23 cellular contexts compared by ENCODE assay signal in the genomic region with DNA sequence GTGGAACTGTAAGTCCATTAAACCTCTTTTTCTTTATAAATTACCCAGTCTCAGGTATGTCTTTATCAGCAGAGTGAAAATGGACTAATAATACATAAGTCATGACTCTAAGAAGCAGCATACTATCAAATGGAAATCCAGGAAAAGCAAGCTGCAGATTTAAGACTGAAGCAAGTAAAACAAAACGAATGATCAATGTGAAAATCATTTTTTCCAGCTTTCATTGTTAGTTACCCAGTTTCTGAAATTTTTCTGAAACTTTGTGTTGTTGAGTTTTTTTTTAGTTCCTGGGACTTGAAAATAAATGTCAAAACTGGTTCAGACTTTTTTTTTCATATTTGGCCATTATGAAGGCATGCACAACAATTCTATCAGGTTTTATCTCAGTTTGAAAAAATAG.
"Had no signal": no experiment of that assay in that cellular context is flagged by ENCODE, and none has a peak within 500 bp of the region (broad histone marks: within the 10 kb centered on the region; RNA-seq: fewer than 3 reads in every experiment).

No MANE protein-coding gene starts in this region.

- H3K36me3 ChIP-seq: breast epithelium had no signal

- H3K4me1 ChIP-seq: breast epithelium had no signal

- H3K27ac ChIP-seq: PC-9 had no signal

- ATAC-seq: activated CD8-positive, alpha-beta memory T cell treated with anti-CD3 and anti-CD28 coated beads, Interleukin-2, amount 10 ng/mL, durations not matched to agents 7 days and 5 days; WTC11 had no signal

- DNase-seq: activated CD4-positive, alpha-beta T cell treated with anti-CD3 and anti-CD28 coated beads for 48 hours; activated CD4-positive, alpha-beta T cell treated with anti-CD3 and anti-CD28 coated beads, Interleukin-2, amount 50 U/mL, for 48 hours; activated CD4-positive, CD25-positive, alpha-beta regulatory T cell treated with anti-CD3 and anti-CD28 coated beads, Interleukin-2, amount 50 U/mL, for 72 hours; activated CD8-positive, alpha-beta memory T cell treated with anti-CD3 and anti-CD28 coated beads, Interleukin-2, amount 10 ng/mL, durations not matched to agents 7 days and 5 days; activated effector memory CD4-positive, alpha-beta T cell treated with Interleukin-2 at 50 U/mL for 16 hours; activated naive CD4-positive, alpha-beta T cell; activated T-cell treated with anti-CD3 and anti-CD28 coated beads, Interleukin-2, amount 50 U/mL, for 24 hours; aorta; caudate nucleus; NCI-H1105; NCI-H1436; NCI-H1694 treated with DMSO at 0.1 percent for 48 hours; NCI-H2029 treated with DMSO at 0.1 percent for 48 hours; NCI-H510A treated with DMSO at 0.1 percent for 48 hours; NCI-H69; NK-92 treated with Interleukin-12 subunit alpha and Interleukin-12 subunit beta, amount 100 ng/mL, for 24 hours; PC-9; SHP77 treated with DMSO at 0.1 percent for 48 hours had no signal

- H3K36me3 Mint-ChIP-seq: activated CD8-positive, alpha-beta memory T cell treated with anti-CD3 and anti-CD28 coated beads, Interleukin-2, amount 10 ng/mL, durations not matched to agents 7 days and 5 days; activated naive CD4-positive, alpha-beta T cell treated with anti-CD3 and anti-CD28 coated beads, Interleukin-2, amount 50 U/mL, for 24 hours had no signal

- H3K4me3 Mint-ChIP-seq: activated CD8-positive, alpha-beta memory T cell treated with anti-CD3 and anti-CD28 coated beads, Interleukin-2, amount 10 ng/mL, durations not matched to agents 7 days and 5 days; activated naive CD4-positive, alpha-beta T cell treated with anti-CD3 and anti-CD28 coated beads, Interleukin-2, amount 50 U/mL, for 24 hours; activated T-cell treated with anti-CD3 and anti-CD28 coated beads, Interleukin-2, amount 50 U/mL, for 24 hours; activated T-helper 1 cell treated with anti-CD3 and anti-CD28 coated beads, Interleukin-12 subunit alpha, Interleukin-12 subunit beta, Interleukin-2, Interleukin-4 antibody, amounts not matched to agents 30 ng/mL and 10 ng/mL and 1 ng/mL, durations not matched to agents 14 hours and 24 hours and 36 hours; T-helper 1 cell treated with Interleukin-12 subunit alpha and Interleukin-12 subunit beta and Interleukin-4 antibody, amounts not matched to agents 30 μg/mL and 1 μg/mL, for 36 hours; WTC11 had no signal

- H3K9me3 ChIP-seq: breast epithelium had no signal

- H3K4me3 ChIP-seq: breast epithelium, PC-9 had no signal

- H3K4me1 Mint-ChIP-seq: activated CD8-positive, alpha-beta memory T cell treated with anti-CD3 and anti-CD28 coated beads, Interleukin-2, amount 10 ng/mL, durations not matched to agents 7 days and 5 days; activated naive CD4-positive, alpha-beta T cell treated with anti-CD3 and anti-CD28 coated beads, Interleukin-2, amount 50 U/mL, for 24 hours; WTC11 had no signal

- H3K27me3 ChIP-seq: breast epithelium had no signal

- H3K27me3 Mint-ChIP-seq: activated CD8-positive, alpha-beta memory T cell treated with anti-CD3 and anti-CD28 coated beads, Interleukin-2, amount 10 ng/mL, durations not matched to agents 7 days and 5 days; activated naive CD4-positive, alpha-beta T cell treated with anti-CD3 and anti-CD28 coated beads, Interleukin-2, amount 50 U/mL, for 24 hours; activated T-cell treated with anti-CD3 and anti-CD28 coated beads, Interleukin-2, amount 50 U/mL, for 24 hours had no signal

- H3K9me3 Mint-ChIP-seq: activated naive CD4-positive, alpha-beta T cell treated with anti-CD3 and anti-CD28 coated beads, Interleukin-2, amount 50 U/mL, for 24 hours; T-helper 1 cell treated with Interleukin-12 subunit alpha and Interleukin-12 subunit beta and Interleukin-4 antibody, amounts not matched to agents 30 μg/mL and 1 μg/mL, for 36 hours had no signal

- H3K27ac Mint-ChIP-seq: activated CD8-positive, alpha-beta memory T cell treated with anti-CD3 and anti-CD28 coated beads, Interleukin-2, amount 10 ng/mL, durations not matched to agents 7 days and 5 days; activated naive CD4-positive, alpha-beta T cell treated with anti-CD3 and anti-CD28 coated beads, Interleukin-2, amount 50 U/mL, for 24 hours; activated T-cell treated with anti-CD3 and anti-CD28 coated beads, Interleukin-2, amount 50 U/mL, for 24 hours; activated T-helper 1 cell treated with anti-CD3 and anti-CD28 coated beads, Interleukin-12 subunit alpha, Interleukin-12 subunit beta, Interleukin-2, Interleukin-4 antibody, amounts not matched to agents 30 ng/mL and 10 ng/mL and 1 ng/mL, durations not matched to agents 14 hours and 24 hours and 36 hours; T-helper 1 cell treated with Interleukin-12 subunit alpha and Interleukin-12 subunit beta and Interleukin-4 antibody, amounts not matched to agents 30 μg/mL and 1 μg/mL, for 36 hours; WTC11 had no signal
